Comparison of ENCODE assay signal across 8 cellular contexts in genomic region chr19:18612772-18613588, GRCh38. TPM values are rescaled to one million over a fixed set of nuclear protein-coding genes. Genes with fewer than 3 reads are reported as not detected.
DNase-seq lines count a peak whose midpoint lies in the region; ATAC-seq and TF ChIP-seq lines count a peak whose summit lies in the region.

Gene TMEM59L, plus strand, starts transcription at chr19:18612870. Its CDS starts 89 bp downstream, at chr19:18612959.

- no peak within 1 kb of the TSS for H2BK15ac ChIP-seq in mesendoderm (replicated peaks; ENCODE audit: low read depth)

- no peak within 1 kb of the TSS for H4K5ac ChIP-seq in mesendoderm (ENCODE audit: low read length)

- H3K4me3 ChIP-seq in RWPE2 (ENCODE audit: severe bottlenecking) = peak within 1 kb of the TSS; percentile 17
- H3K4me3 ChIP-seq in breast epithelium = peak within 1 kb of the TSS; percentile 27 to 69 (median 54)
- H3K4me3 ChIP-seq in mesendoderm (ENCODE audit: low read length) = no peak within 1 kb of the TSS
- peak within 1 kb of the TSS; percentile 38 to 54 for H3K4me3 ChIP-seq in tibial artery

- H2BK120ac ChIP-seq in mesendoderm (ENCODE audit: low read depth, low read length) = no peak within 1 kb of the TSS

- no peak for TF ChIP-seq POLR2A in breast epithelium (IDR thresholded peaks at IDR 0.05)

- peak; percentile 41 for DNase-seq in Daoy (ENCODE audit: low read depth)
- DNase-seq in RWPE2 (ENCODE audit: low spot score) = no peak
- no peak for DNase-seq in breast epithelium (ENCODE audit: low spot score in 2 of 2)
- no peak for DNase-seq in mesendoderm
- no peak for DNase-seq in tibial artery
- no peak for DNase-seq in DMS153 (lab: John Stamatoyannopoulos, UW)
- DNase-seq in dermis blood vessel endothelial cell = no peak

- no peak within 1 kb of the TSS for H3K23ac ChIP-seq in mesendoderm (ENCODE audit: low read length)

- peak within 1 kb of the TSS; percentile 16 for H3K9ac ChIP-seq in mesendoderm (ENCODE audit: low read length)

- H3K9me3 ChIP-seq in RWPE2 (ENCODE audit: severe bottlenecking) (no peaks in the 10 kb centered on the region), breast epithelium (no peaks in the 10 kb centered on the region), tibial artery (no peaks in the 10 kb centered on the region)

- no peak within 1 kb of the TSS for H2BK5ac ChIP-seq in mesendoderm (ENCODE audit: low read length)

- peak within 1 kb of the TSS; percentile 67 for H3K56ac ChIP-seq in mesendoderm (ENCODE audit: low read length)

- H3K4me1 ChIP-seq in RWPE2 (ENCODE audit: insufficient read depth, poor library complexity, severe bottlenecking) (peaks cover under 1% of the 10 kb centered on the region), breast epithelium (peaks cover 0 to 12% of the 10 kb centered on the region in 2 donors), mesendoderm (ENCODE audit: control insufficient read depth, low read depth, low read length) (peaks cover 9% of the 10 kb centered on the region), tibial artery (peaks cover 0 to 33% (median 24%) of the 10 kb centered on the region in 4 donors)

- no CpG with 5 or more reads among the region's 70 CpGs for WGBS in mesendoderm (ENCODE audit: extremely low coverage, insufficient coverage, low lambda C conversion rate)

- TF ChIP-seq CTCF in RWPE2 (IDR thresholded peaks at IDR 0.05; ENCODE audit: poor library complexity, severe bottlenecking) (no peak), breast epithelium (IDR thresholded peaks at IDR 0.05) (no peak), tibial artery (IDR thresholded peaks at IDR 0.05) (no peak)

- H3K27me3 ChIP-seq in RWPE2 (ENCODE audit: insufficient read depth, poor library complexity, severe bottlenecking) = peaks cover 70% of the 10 kb centered on the region
- peaks cover 15 to 63% of the 10 kb centered on the region in 2 donors for H3K27me3 ChIP-seq in breast epithelium
- peaks cover 42% of the 10 kb centered on the region for H3K27me3 ChIP-seq in mesendoderm (ENCODE audit: insufficient read depth, low read length, poor library complexity)
- peaks cover 10 to 98% of the 10 kb centered on the region in 2 donors for H3K27me3 ChIP-seq in tibial artery

- H2AK5ac ChIP-seq in mesendoderm (ENCODE audit: low read length) = no peak within 1 kb of the TSS

- no peak for ATAC-seq in RWPE2 (ENCODE audit: low read depth)
- no peak for ATAC-seq in GM21423 (IDR thresholded peaks at IDR 0.05; ENCODE audit: unreplicated experiment)

- intact Hi-C loops in breast epithelium (cut with DNase I; ENCODE audit: low total_unique reads) (no loop called here), tibial artery (cut with DNase I; ENCODE audit: low total_unique reads) (no loop called here)

- no peak within 1 kb of the TSS for H3K27ac ChIP-seq in RWPE2 (ENCODE audit: poor library complexity, severe bottlenecking)
- no peak within 1 kb of the TSS for H3K27ac ChIP-seq in breast epithelium
- no peak within 1 kb of the TSS for H3K27ac ChIP-seq in mesendoderm (ENCODE audit: low read depth, low read length)
- no peak within 1 kb of the TSS for H3K27ac ChIP-seq in tibial artery

- H3K36me3 ChIP-seq in RWPE2 (ENCODE audit: low read depth) = no peaks in the 10 kb centered on the region
- H3K36me3 ChIP-seq in breast epithelium = no peaks in the 10 kb centered on the region
- H3K36me3 ChIP-seq in mesendoderm (ENCODE audit: control insufficient read depth, insufficient read depth, low read length) = no peaks in the 10 kb centered on the region
- no peaks in the 10 kb centered on the region for H3K36me3 ChIP-seq in tibial artery

- peak within 1 kb of the TSS; percentile 61 for H3K4me2 ChIP-seq in mesendoderm (ENCODE audit: low read length)

- no peak within 1 kb of the TSS for H3K4ac ChIP-seq in mesendoderm (ENCODE audit: low read depth, low read length)

- no peaks in the 10 kb centered on the region for H3K79me2 ChIP-seq in mesendoderm (ENCODE audit: control insufficient read depth, insufficient read depth, low read length)

- no peaks in the 10 kb centered on the region for H3K79me1 ChIP-seq in mesendoderm (ENCODE audit: low read length)

- H4K8ac ChIP-seq in mesendoderm (ENCODE audit: low read depth, low read length) = no peak within 1 kb of the TSS

- no peak within 1 kb of the TSS for H3K18ac ChIP-seq in mesendoderm (ENCODE audit: low read length)

RNA-seq across cellular contexts. Expression of gene TMEM59L, which starts in this region (rescaled TPM):
- total RNA-seq in Daoy (2014; rRNA removed; shearing (Covaris generic)) = 0.17 TPM in 1 of 2 replicates, not detected in the other
- 1 to 10 TPM in 2 of 3 donors, not detected in 1; 1.2 to 2.3 TPM for total RNA-seq in breast epithelium
- 3.9 TPM for polyA plus RNA-seq in mesendoderm (2013, experiment 1 of 2)
- 3.6 TPM for polyA plus RNA-seq in mesendoderm (2013, experiment 2 of 2)
- under 0.01 TPM in 1 of 2 replicates, not detected in the other for total RNA-seq in dermis blood vessel endothelial cell

Comparison
In these comparisons a context has a peak if more than half of its experiments do, and no peak if none do; other contexts are left out.
1. Peak in DNase-seq in Daoy; RNA of the gene not detected or under 1 TPM.